ENCODE assay signal across 8 cellular contexts in the genomic region with DNA sequence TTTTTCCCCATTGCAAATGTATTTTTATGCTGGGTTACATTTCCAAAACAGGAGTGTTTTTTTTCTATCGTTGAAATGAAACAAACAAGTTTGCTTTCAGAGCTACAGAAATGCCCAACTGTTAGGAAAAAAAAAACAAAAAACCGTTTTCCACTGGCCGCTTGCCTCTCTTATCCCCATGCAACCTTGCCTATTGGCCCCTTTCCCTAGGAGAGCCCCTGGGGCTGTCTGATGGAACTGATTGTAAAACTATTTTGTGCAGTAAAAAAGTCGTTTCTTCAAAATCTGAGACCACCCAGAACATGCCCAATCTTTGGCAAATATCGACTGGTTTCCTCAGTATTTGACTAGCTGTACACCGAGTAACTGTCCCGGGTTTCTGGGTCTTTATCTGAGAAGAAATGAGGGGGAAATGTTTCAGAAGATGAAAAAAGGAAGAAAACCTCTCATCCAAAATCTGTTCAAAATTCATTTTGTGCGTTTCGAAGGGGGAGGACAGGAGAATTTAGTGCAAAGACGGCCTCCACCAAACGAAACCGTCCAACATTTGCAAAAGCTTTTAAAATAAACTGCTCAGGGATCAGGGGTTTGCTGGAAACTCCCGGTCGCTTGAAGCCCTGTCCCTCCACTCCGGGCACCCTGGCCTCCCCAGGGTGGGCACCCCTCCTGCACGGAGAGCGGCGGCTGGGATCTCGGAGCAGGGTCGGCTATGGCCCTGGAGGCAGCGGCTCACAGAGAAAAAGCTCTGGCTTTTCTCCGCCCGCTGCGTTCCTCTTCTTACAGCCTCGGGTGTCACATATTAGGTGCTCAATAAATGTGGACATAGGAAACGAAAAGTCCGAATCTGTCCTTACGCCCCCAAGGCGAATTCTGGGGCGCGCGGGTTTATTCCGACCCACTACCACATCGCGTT. TPM values are rescaled to one million over a fixed set of nuclear protein-coding genes. Genes with fewer than 3 reads are reported as not detected.
DNase-seq lines count a peak whose midpoint lies in the region; ATAC-seq and TF ChIP-seq lines count a peak whose summit lies in the region.

No MANE protein-coding gene starts in this region.

- no peak for DNase-seq in T-helper 2 cell treated with Interferon-gamma antibody and Interleukin-4, amounts not matched to agents 5 μg/mL and 100 μg/mL, for 36 hours (ENCODE audit: low spot score)
- DNase-seq in T-helper 2 cell = no peak
- peak; percentile 61 for DNase-seq in cerebellar cortex (ENCODE audit: low spot score)
- DNase-seq in medulla oblongata (ENCODE audit: extremely low spot score) = peak; percentile 61
- DNase-seq in tibial nerve (ENCODE audit: low spot score in 2 of 2) = no peak
- DNase-seq in occipital lobe (lab: John Stamatoyannopoulos, UW) = no peak
- no peak for DNase-seq in NCI-H748 treated with DMSO at 0.1 percent for 48 hours (lab: John Stamatoyannopoulos, UW)

- H3K27me3 ChIP-seq in tibial nerve = peaks cover 0 to 17% of the 10 kb centered on the region in 2 donors

- no peak for TF ChIP-seq EP300 in tibial nerve (IDR thresholded peaks at IDR 0.05)

- H3K36me3 Mint-ChIP-seq in T-helper 2 cell treated with Interferon-gamma antibody and Interleukin-4, amounts not matched to agents 5 μg/mL and 100 μg/mL, for 36 hours (ENCODE audit: low read depth) = no peaks in the 10 kb centered on the region

- peak overlapping the region; percentile 81 to 96 (median 90) for H3K27ac ChIP-seq in tibial nerve

- no peaks in the 10 kb centered on the region for H3K36me3 ChIP-seq in tibial nerve

- peak overlapping the region; percentile 53 for H3K4me3 Mint-ChIP-seq in T-helper 2 cell treated with Interferon-gamma antibody and Interleukin-4, amounts not matched to agents 5 μg/mL and 100 μg/mL, for 36 hours

- H3K4me3 ChIP-seq in tibial nerve = peak overlapping the region; percentile 60 to 78 (median 73)

- no peak for TF ChIP-seq CTCF in tibial nerve (IDR thresholded peaks at IDR 0.05)

- 3 to 5% methylated on average over 28 to 35 of the region's 35 CpGs for WGBS in tibial nerve, 2 donors

- peaks cover 0 to 55% (median 25%) of the 10 kb centered on the region in 4 donors for H3K4me1 ChIP-seq in tibial nerve

- H3K27ac Mint-ChIP-seq in T-helper 2 cell treated with Interferon-gamma antibody and Interleukin-4, amounts not matched to agents 5 μg/mL and 100 μg/mL, for 36 hours = no peak overlapping the region

- H3K9me3 Mint-ChIP-seq in T-helper 2 cell treated with Interferon-gamma antibody and Interleukin-4, amounts not matched to agents 5 μg/mL and 100 μg/mL, for 36 hours = no peaks in the 10 kb centered on the region

- H3K27me3 Mint-ChIP-seq in T-helper 2 cell treated with Interferon-gamma antibody and Interleukin-4, amounts not matched to agents 5 μg/mL and 100 μg/mL, for 36 hours (ENCODE audit: low read depth) = peaks cover 81% of the 10 kb centered on the region

- H3K9me3 ChIP-seq in tibial nerve = no peaks in the 10 kb centered on the region

- no peak for TF ChIP-seq POLR2A in tibial nerve (IDR thresholded peaks at IDR 0.05)

- H3K4me1 Mint-ChIP-seq in T-helper 2 cell treated with Interferon-gamma antibody and Interleukin-4, amounts not matched to agents 5 μg/mL and 100 μg/mL, for 36 hours (ENCODE audit: low read depth) = peaks cover 20% of the 10 kb centered on the region

- ATAC-seq in HG03439 (IDR thresholded peaks at IDR 0.05; ENCODE audit: unreplicated experiment) = no peak

RNA-seq across cellular contexts. Expression of a gene that starts 1.0 kb away (rescaled TPM):
- total RNA-seq in tibial nerve (10 to 100 TPM in 1 of 4 donors, 1 to 10 TPM in 3; 2.7 to 12.9 (median 6.1) TPM), occipital lobe (48.0 TPM)

Comparison
In these comparisons a context has a peak if more than half of its experiments do, and no peak if none do; other contexts are left out.
1. DNase-seq: peak in cerebellar cortex (single experiment) and medulla oblongata (single experiment); none in T-helper 2 cell treated with Interferon-gamma antibody and Interleukin-4, amounts not matched to agents 5 μg/mL and 100 μg/mL, for 36 hours (single experiment), T-helper 2 cell (0 of 5), tibial nerve (0 of 2), occipital lobe (single experiment) and NCI-H748 treated with DMSO at 0.1 percent for 48 hours (single experiment).